In the genomic region with DNA sequence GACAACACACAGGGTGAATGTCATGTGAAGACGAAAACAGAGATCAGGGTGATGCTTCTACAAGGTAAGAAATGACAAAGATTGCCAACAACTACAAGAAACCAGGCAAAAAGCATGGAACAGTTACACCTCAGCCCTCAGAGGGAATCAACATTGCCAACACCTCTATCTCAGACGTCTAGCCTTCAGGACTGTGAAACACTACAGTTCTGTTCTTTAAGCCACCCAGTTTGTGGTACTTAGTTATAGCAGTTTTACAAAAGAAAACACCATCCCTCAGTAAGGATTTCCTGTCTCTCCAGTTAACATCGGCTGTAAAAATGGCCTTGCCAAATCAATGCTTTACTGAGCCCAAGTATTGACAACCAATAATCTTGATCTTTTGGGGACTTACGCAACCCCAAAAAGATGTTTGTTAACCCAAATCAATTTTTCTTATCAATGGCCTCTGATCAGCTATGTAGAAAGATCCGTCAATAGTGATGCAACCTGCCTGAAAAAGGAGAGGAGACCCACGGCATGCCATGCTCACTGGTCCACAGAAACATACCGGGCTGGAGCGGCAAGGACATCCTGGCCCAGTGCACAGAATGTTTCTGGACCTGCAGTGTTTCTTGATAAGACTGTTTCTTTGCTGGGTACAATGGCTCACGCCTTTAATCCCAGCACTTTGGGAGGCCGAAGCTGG, we compare ENCODE assay signal across 1 cellular context.
A peak's percentile ranks its signal among the peaks of the same experiment; 100 is the strongest.
TF ChIP-seq lines count a peak whose summit lies in the region.

No MANE protein-coding gene starts in this region.

TF ChIP-seq in HepG2, 621 proteins besides CTCF, POLR2A, EP300 and RAD21 (continued from another document and continues in another):
- no peak for TF ChIP-seq ZNF142 (CRISPR knock-in tag; IDR thresholded peaks at IDR 0.05)
- TF ChIP-seq ZNF672 (CRISPR knock-in tag; IDR thresholded peaks at IDR 0.05), result no peak
- TF ChIP-seq JUNB (CRISPR knock-in tag; IDR thresholded peaks at IDR 0.05; ENCODE audit: borderline replicate concordance), result no peak
- TF ChIP-seq ZNF382 (CRISPR knock-in tag; IDR thresholded peaks at IDR 0.05; ENCODE audit: borderline replicate concordance), result no peak
- no peak for TF ChIP-seq MTF2 (CRISPR knock-in tag; IDR thresholded peaks at IDR 0.05; ENCODE audit: borderline replicate concordance)
- TF ChIP-seq DNMT1 (CRISPR knock-in tag; IDR thresholded peaks at IDR 0.05), result no peak
- no peak for TF ChIP-seq ZNF800 (CRISPR knock-in tag; IDR thresholded peaks at IDR 0.05)
- TF ChIP-seq NCOA1 (CRISPR knock-in tag; IDR thresholded peaks at IDR 0.05), result no peak
- TF ChIP-seq PCBP1 (IDR thresholded peaks at IDR 0.05; ENCODE audit: borderline replicate concordance, low read depth, low read length), result no peak
- TF ChIP-seq, protein P1, sequence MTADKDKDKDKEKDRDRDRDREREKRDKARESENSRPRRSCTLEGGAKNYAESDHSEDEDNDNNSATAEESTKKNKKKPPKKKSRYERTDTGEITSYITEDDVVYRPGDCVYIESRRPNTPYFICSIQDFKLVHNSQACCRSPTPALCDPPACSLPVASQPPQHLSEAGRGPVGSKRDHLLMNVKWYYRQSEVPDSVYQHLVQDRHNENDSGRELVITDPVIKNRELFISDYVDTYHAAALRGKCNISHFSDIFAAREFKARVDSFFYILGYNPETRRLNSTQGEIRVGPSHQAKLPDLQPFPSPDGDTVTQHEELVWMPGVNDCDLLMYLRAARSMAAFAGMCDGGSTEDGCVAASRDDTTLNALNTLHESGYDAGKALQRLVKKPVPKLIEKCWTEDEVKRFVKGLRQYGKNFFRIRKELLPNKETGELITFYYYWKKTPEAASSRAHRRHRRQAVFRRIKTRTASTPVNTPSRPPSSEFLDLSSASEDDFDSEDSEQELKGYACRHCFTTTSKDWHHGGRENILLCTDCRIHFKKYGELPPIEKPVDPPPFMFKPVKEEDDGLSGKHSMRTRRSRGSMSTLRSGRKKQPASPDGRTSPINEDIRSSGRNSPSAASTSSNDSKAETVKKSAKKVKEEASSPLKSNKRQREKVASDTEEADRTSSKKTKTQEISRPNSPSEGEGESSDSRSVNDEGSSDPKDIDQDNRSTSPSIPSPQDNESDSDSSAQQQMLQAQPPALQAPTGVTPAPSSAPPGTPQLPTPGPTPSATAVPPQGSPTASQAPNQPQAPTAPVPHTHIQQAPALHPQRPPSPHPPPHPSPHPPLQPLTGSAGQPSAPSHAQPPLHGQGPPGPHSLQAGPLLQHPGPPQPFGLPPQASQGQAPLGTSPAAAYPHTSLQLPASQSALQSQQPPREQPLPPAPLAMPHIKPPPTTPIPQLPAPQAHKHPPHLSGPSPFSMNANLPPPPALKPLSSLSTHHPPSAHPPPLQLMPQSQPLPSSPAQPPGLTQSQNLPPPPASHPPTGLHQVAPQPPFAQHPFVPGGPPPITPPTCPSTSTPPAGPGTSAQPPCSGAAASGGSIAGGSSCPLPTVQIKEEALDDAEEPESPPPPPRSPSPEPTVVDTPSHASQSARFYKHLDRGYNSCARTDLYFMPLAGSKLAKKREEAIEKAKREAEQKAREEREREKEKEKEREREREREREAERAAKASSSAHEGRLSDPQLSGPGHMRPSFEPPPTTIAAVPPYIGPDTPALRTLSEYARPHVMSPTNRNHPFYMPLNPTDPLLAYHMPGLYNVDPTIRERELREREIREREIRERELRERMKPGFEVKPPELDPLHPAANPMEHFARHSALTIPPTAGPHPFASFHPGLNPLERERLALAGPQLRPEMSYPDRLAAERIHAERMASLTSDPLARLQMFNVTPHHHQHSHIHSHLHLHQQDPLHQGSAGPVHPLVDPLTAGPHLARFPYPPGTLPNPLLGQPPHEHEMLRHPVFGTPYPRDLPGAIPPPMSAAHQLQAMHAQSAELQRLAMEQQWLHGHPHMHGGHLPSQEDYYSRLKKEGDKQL (CRISPR knock-in tag; IDR thresholded peaks at IDR 0.05; ENCODE audit: low read depth), result peak; percentile 44; the same call in 1 of the 2 replicates
- TF ChIP-seq, protein P2, sequence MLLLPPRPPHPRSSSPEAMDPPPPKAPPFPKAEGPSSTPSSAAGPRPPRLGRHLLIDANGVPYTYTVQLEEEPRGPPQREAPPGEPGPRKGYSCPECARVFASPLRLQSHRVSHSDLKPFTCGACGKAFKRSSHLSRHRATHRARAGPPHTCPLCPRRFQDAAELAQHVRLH (CRISPR knock-in tag; IDR thresholded peaks at IDR 0.05; ENCODE audit: borderline replicate concordance, low read depth), result no peak
- TF ChIP-seq ZNF724P (CRISPR knock-in tag; IDR thresholded peaks at IDR 0.05; ENCODE audit: borderline replicate concordance), result no peak
- no peak for TF ChIP-seq GRHL1 (CRISPR knock-in tag; conservative IDR thresholded peaks at IDR 0.05)
- TF ChIP-seq FOXO1 (CRISPR knock-in tag; IDR thresholded peaks at IDR 0.05), result peak; percentile 68
- no peak for TF ChIP-seq KLF9 (CRISPR knock-in tag; IDR thresholded peaks at IDR 0.05; ENCODE audit: low read depth)
- TF ChIP-seq ZNF879 (CRISPR knock-in tag; IDR thresholded peaks at IDR 0.05), result no peak
- TF ChIP-seq ZFX (CRISPR knock-in tag; IDR thresholded peaks at IDR 0.05; ENCODE audit: low read depth), result no peak
- no peak for TF ChIP-seq SP140L (CRISPR knock-in tag; IDR thresholded peaks at IDR 0.05; ENCODE audit: borderline replicate concordance)
- no peak for TF ChIP-seq CCAR2 (optimal IDR thresholded peaks at IDR 0.05; ENCODE audit: low read depth, low read length)
- TF ChIP-seq PITX1 (CRISPR knock-in tag; IDR thresholded peaks at IDR 0.05), result peak; percentile 48; the same call in 1 of the 2 replicates
- TF ChIP-seq NFYC (CRISPR knock-in tag; IDR thresholded peaks at IDR 0.05), result no peak
- no peak for TF ChIP-seq ERF (CRISPR knock-in tag; IDR thresholded peaks at IDR 0.05)
- no peak for TF ChIP-seq CC2D1A (CRISPR knock-in tag; IDR thresholded peaks at IDR 0.05)
- no peak for TF ChIP-seq ZNF572 (CRISPR knock-in tag; IDR thresholded peaks at IDR 0.05)
- TF ChIP-seq KAT2B (IDR thresholded peaks at IDR 0.05; ENCODE audit: borderline replicate concordance, low read depth, low read length), result peak; percentile 73; the same call in 1 of the 2 replicates
- no peak for TF ChIP-seq ZNF546 (CRISPR knock-in tag; conservative IDR thresholded peaks at IDR 0.05)
- TF ChIP-seq ZNF558 (CRISPR knock-in tag; IDR thresholded peaks at IDR 0.05; ENCODE audit: borderline replicate concordance), result no peak
- TF ChIP-seq, protein P3, sequence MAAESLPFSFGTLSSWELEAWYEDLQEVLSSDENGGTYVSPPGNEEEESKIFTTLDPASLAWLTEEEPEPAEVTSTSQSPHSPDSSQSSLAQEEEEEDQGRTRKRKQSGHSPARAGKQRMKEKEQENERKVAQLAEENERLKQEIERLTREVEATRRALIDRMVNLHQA (CRISPR knock-in tag; IDR thresholded peaks at IDR 0.05), result peak; percentile 55; the same call in 1 of the 2 replicates
- TF ChIP-seq, protein P4, sequence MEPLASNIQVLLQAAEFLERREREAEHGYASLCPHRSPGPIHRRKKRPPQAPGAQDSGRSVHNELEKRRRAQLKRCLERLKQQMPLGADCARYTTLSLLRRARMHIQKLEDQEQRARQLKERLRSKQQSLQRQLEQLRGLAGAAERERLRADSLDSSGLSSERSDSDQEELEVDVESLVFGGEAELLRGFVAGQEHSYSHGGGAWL (CRISPR knock-in tag; IDR thresholded peaks at IDR 0.05), result no peak
- TF ChIP-seq PHB2 (IDR thresholded peaks at IDR 0.05; ENCODE audit: partially characterized antibody), result no peak
- TF ChIP-seq ZNF326 (CRISPR knock-in tag; IDR thresholded peaks at IDR 0.05; ENCODE audit: borderline replicate concordance), result no peak
- TF ChIP-seq TBX3 (IDR thresholded peaks at IDR 0.05; ENCODE audit: borderline replicate concordance), result no peak
- TF ChIP-seq ZNF292 (CRISPR knock-in tag; IDR thresholded peaks at IDR 0.05; ENCODE audit: borderline replicate concordance, low read depth), result no peak
- TF ChIP-seq, protein P5, sequence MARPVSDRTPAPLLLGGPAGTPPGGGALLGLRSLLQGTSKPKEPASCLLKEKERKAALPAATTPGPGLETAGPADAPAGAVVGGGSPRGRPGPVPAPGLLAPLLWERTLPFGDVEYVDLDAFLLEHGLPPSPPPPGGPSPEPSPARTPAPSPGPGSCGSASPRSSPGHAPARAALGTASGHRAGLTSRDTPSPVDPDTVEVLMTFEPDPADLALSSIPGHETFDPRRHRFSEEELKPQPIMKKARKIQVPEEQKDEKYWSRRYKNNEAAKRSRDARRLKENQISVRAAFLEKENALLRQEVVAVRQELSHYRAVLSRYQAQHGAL (CRISPR knock-in tag; IDR thresholded peaks at IDR 0.05; ENCODE audit: not compliant biosample characterization), result no peak
- no peak for TF ChIP-seq FOXM1 (CRISPR knock-in tag; IDR thresholded peaks at IDR 0.05)
- TF ChIP-seq ZMYM4 (CRISPR knock-in tag; IDR thresholded peaks at IDR 0.05), result peak; percentile 96
- no peak for TF ChIP-seq PRPF4 (IDR thresholded peaks at IDR 0.05; ENCODE audit: low read depth, low read length, poor library complexity, severe bottlenecking)
- TF ChIP-seq ZNF282 (IDR thresholded peaks at IDR 0.05; ENCODE audit: partially characterized antibody), result no peak
- no peak for TF ChIP-seq ZNF709 (CRISPR knock-in tag; IDR thresholded peaks at IDR 0.05)
- TF ChIP-seq MBNL3 (CRISPR knock-in tag; conservative IDR thresholded peaks at IDR 0.05), result no peak
- no peak for TF ChIP-seq SMAD9 (CRISPR knock-in tag; IDR thresholded peaks at IDR 0.05)
- no peak for TF ChIP-seq ZNF451 (CRISPR knock-in tag; IDR thresholded peaks at IDR 0.05)
- no peak for TF ChIP-seq ZC3H13 (CRISPR knock-in tag; IDR thresholded peaks at IDR 0.05)
- TF ChIP-seq ZNF276 (CRISPR knock-in tag; IDR thresholded peaks at IDR 0.05; ENCODE audit: low read depth), result no peak
